Comparison of ENCODE assay signal across 8 cellular contexts in the genomic region with DNA sequence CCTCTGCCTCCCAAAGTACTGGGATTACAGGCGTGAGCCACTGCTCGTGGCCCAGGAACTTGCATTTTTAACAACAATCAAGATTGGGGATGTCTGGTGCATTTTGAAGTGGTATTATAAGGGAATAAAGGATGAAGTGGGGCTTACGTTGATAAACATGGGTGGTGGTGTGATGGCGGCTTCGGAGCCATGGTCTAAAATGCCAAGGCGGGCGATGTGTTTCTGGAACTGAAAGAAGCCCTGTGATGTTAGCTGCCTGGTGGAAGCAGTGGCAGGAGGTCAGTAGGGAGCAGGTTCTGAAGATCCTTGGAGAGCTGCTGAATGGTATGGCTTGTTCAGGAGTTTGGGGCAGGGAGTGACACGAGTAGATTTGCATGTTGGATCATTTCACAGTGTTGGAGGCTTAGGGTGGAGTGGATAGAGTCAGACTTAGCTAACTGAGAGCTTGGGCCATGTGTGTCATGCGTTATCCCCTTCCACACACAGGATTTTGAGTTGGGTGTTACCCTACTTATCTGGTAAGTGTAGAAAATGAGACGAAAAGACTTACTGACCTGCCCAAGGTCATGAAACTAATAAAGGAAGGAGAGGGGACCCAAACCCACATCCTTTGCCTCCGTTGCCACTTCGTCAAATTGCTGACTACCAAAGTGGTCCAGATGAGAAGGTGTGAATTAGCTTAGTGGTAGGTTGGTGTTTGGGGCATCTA. TPM values are rescaled to one million over a fixed set of nuclear protein-coding genes. Genes with fewer than 3 reads are reported as not detected.
DNase-seq lines count a peak whose midpoint lies in the region; ATAC-seq and TF ChIP-seq lines count a peak whose summit lies in the region.

No MANE protein-coding gene starts in this region.

- H3K4me2 ChIP-seq in OCI-LY3 (ENCODE audit: low read length) = peak overlapping the region; percentile 72

- H3K36me3 ChIP-seq in ES-I3 (ENCODE audit: insufficient read depth, low read length) (peaks cover 1% of the 10 kb centered on the region; the same call in 1 of the 2 replicates), OCI-LY3 (replicated peaks; ENCODE audit: low read depth, low read length) (peaks cover 26% of the 10 kb centered on the region)
- peaks cover 20% of the 10 kb centered on the region for H3K36me3 ChIP-seq in effector memory CD4-positive, alpha-beta T cell (ENCODE audit: control insufficient read depth, insufficient read depth, low read length)

- H3K9ac ChIP-seq in ES-I3 (ENCODE audit: low read depth, low read length) (peak overlapping the region; percentile 3; the same call in 1 of the 2 replicates), OCI-LY3 (ENCODE audit: low read length) (peak overlapping the region; percentile 87)

- peaks cover 48% of the 10 kb centered on the region for H4K20me1 ChIP-seq in OCI-LY3 (ENCODE audit: insufficient read depth, low read length)

- H3K27me3 ChIP-seq in OCI-LY3 (ENCODE audit: low read depth, low read length) = no peaks in the 10 kb centered on the region
- no peaks in the 10 kb centered on the region for H3K27me3 ChIP-seq in effector memory CD4-positive, alpha-beta T cell (replicated peaks; ENCODE audit: control insufficient read depth, insufficient read depth, low read length, poor library complexity, severe bottlenecking)

- H3K4me1 ChIP-seq in ES-I3 (ENCODE audit: insufficient read depth, low read length) = peaks cover 24% of the 10 kb centered on the region; the same call in 1 of the 2 replicates
- H3K4me1 ChIP-seq in OCI-LY3 (ENCODE audit: low read length) = peaks cover 46% of the 10 kb centered on the region
- H3K4me1 ChIP-seq in effector memory CD4-positive, alpha-beta T cell (ENCODE audit: control insufficient read depth, insufficient read depth, low read length, poor library complexity, severe bottlenecking) = peaks cover 20% of the 10 kb centered on the region

- ATAC-seq in GM21447 (IDR thresholded peaks at IDR 0.05; ENCODE audit: unreplicated experiment) = no peak

- TF ChIP-seq CTCF in OCI-LY3 (IDR thresholded peaks at IDR 0.05; ENCODE audit: low read depth, low read length) = no peak

- H3K9me3 ChIP-seq in ES-I3 (ENCODE audit: control insufficient read depth, insufficient read depth, low read length) (no peaks in the 10 kb centered on the region), OCI-LY3 (ENCODE audit: insufficient read depth, low read length) (no peaks in the 10 kb centered on the region)
- H3K9me3 ChIP-seq in effector memory CD4-positive, alpha-beta T cell (ENCODE audit: control insufficient read depth, low read length) = no peaks in the 10 kb centered on the region

- no peak overlapping the region for H3K27ac ChIP-seq in OCI-LY3 (ENCODE audit: low read length)
- H3K27ac ChIP-seq in effector memory CD4-positive, alpha-beta T cell (ENCODE audit: insufficient read depth, low read length, poor library complexity, severe bottlenecking) = no peak overlapping the region

- no peak for DNase-seq in effector memory CD4-positive, alpha-beta T cell
- DNase-seq in posterior vena cava (ENCODE audit: low spot score) = peak; percentile 66
- no peak for DNase-seq in stimulated activated CD4-positive, alpha-beta T cell treated with anti-CD3 and anti-CD28 coated beads, Interleukin-4, amount 100 ng/mL, for 24 hours
- DNase-seq in DMS 273 treated with DMSO at 0.1 percent for 48 hours (lab: John Stamatoyannopoulos, UW) = no peak
- DNase-seq in stimulated activated CD4-positive, alpha-beta T cell treated with anti-CD3 and anti-CD28 coated beads, Interleukin-12 subunit alpha, Interleukin-12 subunit beta, amount 100 ng/mL, for 4 hours = no peak

- peaks cover 65% of the 10 kb centered on the region for H3K79me2 ChIP-seq in OCI-LY3 (ENCODE audit: low read length)

- intact Hi-C loops in posterior vena cava (cut with DNase I) = loop anchor here in 1 of 2 donors (10.0 kb wide), 1 partner anchor 88 kb away; no protein-coding TSS in a partner anchor

- peak overlapping the region; percentile 82 for H3K4me3 ChIP-seq in OCI-LY3 (ENCODE audit: low read length)
- peak overlapping the region; percentile 60 for H3K4me3 ChIP-seq in effector memory CD4-positive, alpha-beta T cell (ENCODE audit: insufficient read depth, low read depth, low read length, poor library complexity, severe bottlenecking)

- H2AFZ ChIP-seq in OCI-LY3 (ENCODE audit: low read depth, low read length) = no peak overlapping the region

RNA-seq across cellular contexts. Expression of a gene that starts 1.5 kb away (rescaled TPM):
- total RNA-seq in posterior vena cava = 10 to 100 TPM; 25.9 to 28.2 TPM

RNA-seq across cellular contexts. Expression of a gene that starts 24.5 kb away (rescaled TPM):
- 100 to 1,000 TPM; 107 to 164 TPM for total RNA-seq in posterior vena cava

RNA-seq across cellular contexts. Expression of a gene that starts 36.7 kb away (rescaled TPM):
- total RNA-seq in posterior vena cava = under 1 TPM; 0.43 to 0.74 TPM

RNA-seq across cellular contexts. Expression of a gene that starts 49.6 kb away (rescaled TPM):
- 10 to 100 TPM; 58.3 to 74.7 TPM for total RNA-seq in posterior vena cava
